Comparison of ENCODE assay signal across 14 cellular contexts in genomic region chr17:3770471-3770870, GRCh38. TPM values are rescaled to one million over a fixed set of nuclear protein-coding genes. Genes with fewer than 3 reads are reported as not detected.
DNase-seq lines count a peak whose midpoint lies in the region; ATAC-seq lines count a peak whose summit lies in the region.
"Had no signal": no experiment of that assay in that cellular context is flagged by ENCODE, and none has a peak within 500 bp of the region (broad histone marks: within the 10 kb centered on the region; RNA-seq: fewer than 3 reads in every experiment).

No MANE protein-coding gene starts in this region.

- H3K27me3 ChIP-seq in thymus (ENCODE audit: control insufficient read depth, insufficient read depth), result no peaks in the 10 kb centered on the region
- H3K27me3 ChIP-seq: body of pancreas, hepatocyte had no signal

- intact Hi-C loops in left colon (cut with DNase I, micrococcal nuclease), result no loop called here

- peaks cover 39% of the 10 kb centered on the region for H3K4me1 ChIP-seq in thymus (ENCODE audit: control insufficient read depth, insufficient read depth, low read length)
- H3K4me1 ChIP-seq: body of pancreas had no signal

- no peaks in the 10 kb centered on the region for H3K36me3 Mint-ChIP-seq in activated T-cell treated with anti-CD3 and anti-CD28 coated beads, Interleukin-2, amount 50 U/mL, for 4 hours (ENCODE audit: insufficient read depth)
- peaks cover 15% of the 10 kb centered on the region for H3K36me3 Mint-ChIP-seq in activated CD8-positive, alpha-beta T cell treated with anti-CD3 and anti-CD28 coated beads, Interleukin-2, amount 10 ng/mL, durations not matched to agents 7 days and 5 days (ENCODE audit: low read depth)

- H3K27ac ChIP-seq in thymus (ENCODE audit: low read depth), result peak overlapping the region; percentile 97
- H3K27ac ChIP-seq: body of pancreas, hepatocyte, RWPE1 had no signal

- H3K9me3 ChIP-seq in thymus (ENCODE audit: control insufficient read depth), result no peaks in the 10 kb centered on the region
- H3K9me3 ChIP-seq: body of pancreas had no signal

- CTCF ChIA-PET in activated CD8-positive, alpha-beta T cell treated with anti-CD3 and anti-CD28 coated beads, Interleukin-2, amount 10 ng/mL, durations not matched to agents 7 days and 5 days (lab: Charles Lee), result interaction anchor here (1.4 to 1.6 kb wide), 2 partner anchors 57 to 73 kb away, joined by 4 to 5 read pairs; no protein-coding TSS in a partner anchor

- H3K36me3 ChIP-seq in thymus (ENCODE audit: control insufficient read depth, insufficient read depth), result no peaks in the 10 kb centered on the region

- WGBS in thymus, result 4% methylated on average over 8 of the region's 8 CpGs

- peak; percentile 41 to 50 for ATAC-seq in activated T-cell treated with anti-CD3 and anti-CD28 coated beads, Interleukin-2, amount 50 U/mL, for 4 hours
- peak; percentile 73 for ATAC-seq in activated CD8-positive, alpha-beta T cell treated with anti-CD3 and anti-CD28 coated beads, Interleukin-2, amount 10 ng/mL, durations not matched to agents 7 days and 5 days
- peak; percentile 38 for ATAC-seq in left colon
- ATAC-seq: body of pancreas had no signal

- peak overlapping the region; percentile 85 for H3K27ac Mint-ChIP-seq in activated CD8-positive, alpha-beta T cell treated with anti-CD3 and anti-CD28 coated beads, Interleukin-2, amount 10 ng/mL, durations not matched to agents 7 days and 5 days

- no peaks in the 10 kb centered on the region for H3K9me3 Mint-ChIP-seq in activated T-cell treated with anti-CD3 and anti-CD28 coated beads, Interleukin-2, amount 50 U/mL, for 4 hours
- H3K9me3 Mint-ChIP-seq in activated CD8-positive, alpha-beta T cell treated with anti-CD3 and anti-CD28 coated beads, Interleukin-2, amount 10 ng/mL, durations not matched to agents 7 days and 5 days (ENCODE audit: insufficient read depth), result no peaks in the 10 kb centered on the region

- H3K4me1 Mint-ChIP-seq in activated T-cell treated with anti-CD3 and anti-CD28 coated beads, Interleukin-2, amount 50 U/mL, for 4 hours (ENCODE audit: low read depth), result peaks cover 49% of the 10 kb centered on the region
- H3K4me1 Mint-ChIP-seq in activated CD8-positive, alpha-beta T cell treated with anti-CD3 and anti-CD28 coated beads, Interleukin-2, amount 10 ng/mL, durations not matched to agents 7 days and 5 days (ENCODE audit: low read depth), result peaks cover 68% of the 10 kb centered on the region

- DNase-seq in activated T-cell treated with anti-CD3 and anti-CD28 coated beads, Interleukin-2, amount 50 U/mL, for 4 hours, result no peak
- DNase-seq in activated T-cell treated with anti-CD3 and anti-CD28 coated beads for 4 hours (no peak), left colon (peak in 1 of 2 donors; percentile 24), DMS114 treated with DMSO at 0.1 percent for 48 hours (lab: John Stamatoyannopoulos, UW; ENCODE audit: unreplicated experiment) (no peak), cortex of kidney (lab: John Stamatoyannopoulos, UW) (no peak), NOMO-1 treated with DMSO at 0.1 percent for 48 hours (lab: John Stamatoyannopoulos, UW; ENCODE audit: unreplicated experiment) (no peak)
- DNase-seq in activated CD8-positive, alpha-beta T cell treated with anti-CD3 and anti-CD28 coated beads, Interleukin-2, amount 10 ng/mL, durations not matched to agents 7 days and 5 days, result peak; percentile 86
- DNase-seq: ACHN; DMS79 treated with DMSO at 0.1 percent for 48 hours; stimulated activated CD4-positive, alpha-beta T cell treated with anti-CD3 and anti-CD28 coated beads, Interleukin-12 subunit alpha, Interleukin-12 subunit beta, amount 100 ng/mL, for 4 hours had no signal

- H3K4me3 ChIP-seq in thymus (ENCODE audit: low read length), result peak overlapping the region; percentile 21
- H3K4me3 ChIP-seq: body of pancreas, hepatocyte had no signal

- no peak overlapping the region for H3K4me3 Mint-ChIP-seq in activated T-cell treated with anti-CD3 and anti-CD28 coated beads, Interleukin-2, amount 50 U/mL, for 4 hours
- H3K4me3 Mint-ChIP-seq in activated CD8-positive, alpha-beta T cell treated with anti-CD3 and anti-CD28 coated beads, Interleukin-2, amount 10 ng/mL, durations not matched to agents 7 days and 5 days, result peak overlapping the region; percentile 22

- POLR2A ChIA-PET in activated CD8-positive, alpha-beta T cell treated with anti-CD3 and anti-CD28 coated beads, Interleukin-2, amount 10 ng/mL, durations not matched to agents 7 days and 5 days (lab: Charles Lee), result interaction anchor here (1.1 to 1.6 kb wide), 2 partner anchors 11 to 32 kb away, joined by 3 to 7 read pairs; no protein-coding TSS in a partner anchor

- peaks cover 3% of the 10 kb centered on the region for H3K27me3 Mint-ChIP-seq in activated T-cell treated with anti-CD3 and anti-CD28 coated beads, Interleukin-2, amount 50 U/mL, for 4 hours (ENCODE audit: low read depth)
- H3K27me3 Mint-ChIP-seq in activated CD8-positive, alpha-beta T cell treated with anti-CD3 and anti-CD28 coated beads, Interleukin-2, amount 10 ng/mL, durations not matched to agents 7 days and 5 days (ENCODE audit: low read depth), result peaks cover 2% of the 10 kb centered on the region

RNA-seq across cellular contexts. Expression of gene ITGAE, which starts 30.5 kb away (rescaled TPM):
- total RNA-seq in activated T-cell treated with anti-CD3 and anti-CD28 coated beads, Interleukin-2, amount 50 U/mL, for 4 hours, result 10 to 100 TPM; 15.0 to 20.6 (median 18.1) TPM
- total RNA-seq in activated CD8-positive, alpha-beta T cell treated with anti-CD3 and anti-CD28 coated beads, Interleukin-2, amount 10 ng/mL, durations not matched to agents 7 days and 5 days, result 10 to 100 TPM; 22.9 to 23.2 TPM
- 10 to 100 TPM; 15.6 to 16.2 TPM for total RNA-seq in left colon
- 170 TPM for polyA plus RNA-seq in thymus

RNA-seq across cellular contexts. Expression of gene HASPIN, which starts 46.8 kb away (rescaled TPM):
- total RNA-seq in activated T-cell treated with anti-CD3 and anti-CD28 coated beads, Interleukin-2, amount 50 U/mL, for 4 hours, result 10 to 100 TPM in 2 of 3 donors, 1 to 10 TPM in 1; 7.3 to 12.2 (median 11.1) TPM
- 10 to 100 TPM; 27.0 to 28.1 TPM for total RNA-seq in activated CD8-positive, alpha-beta T cell treated with anti-CD3 and anti-CD28 coated beads, Interleukin-2, amount 10 ng/mL, durations not matched to agents 7 days and 5 days
- 1 to 10 TPM; 1.1 to 2.6 TPM for total RNA-seq in left colon
- polyA plus RNA-seq in thymus, result 2.3 TPM
- total RNA-seq: body of pancreas had no signal
